15 cellular contexts compared by ENCODE assay signal in the genomic region with DNA sequence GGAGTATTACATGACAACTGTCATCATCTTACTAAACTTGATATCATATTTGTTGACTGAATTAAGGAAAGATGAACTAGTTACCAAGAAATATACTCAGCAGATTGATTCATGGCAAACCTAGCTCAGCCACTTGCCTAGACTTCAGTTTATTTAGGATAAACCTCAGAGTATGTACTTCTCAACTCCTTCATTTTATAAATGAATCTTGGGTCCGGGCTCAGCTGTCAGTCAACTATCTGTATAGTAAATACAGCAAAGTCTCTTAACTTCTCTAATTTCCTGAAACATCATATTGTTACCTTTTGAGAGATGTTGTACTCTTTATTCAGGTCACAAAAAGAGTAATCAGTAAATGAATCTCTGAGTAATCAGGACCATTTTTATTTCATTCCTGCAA.
DNase-seq lines count a peak whose midpoint lies in the region; ATAC-seq lines count a peak whose summit lies in the region.
"Had no signal": no experiment of that assay in that cellular context is flagged by ENCODE, and none has a peak within 500 bp of the region (broad histone marks: within the 10 kb centered on the region; RNA-seq: fewer than 3 reads in every experiment).

No MANE protein-coding gene starts in this region.

- POLR2A ChIA-PET in CD4-positive, alpha-beta memory T cell (lab: Charles Lee; ENCODE audit: partially characterized antibody): interaction anchor here (0.6 to 8.9 kb wide), 8 partner anchors 10 to 907 kb away, joined by 3 to 176 read pairs (median 4); no protein-coding TSS in a partner anchor

- no peaks in the 10 kb centered on the region for H3K9me3 Mint-ChIP-seq in CD4-positive, alpha-beta memory T cell
- H3K9me3 Mint-ChIP-seq in activated naive CD8-positive, alpha-beta T cell treated with anti-CD3 and anti-CD28 coated beads, Interleukin-2, amount 50 U/mL, for 24 hours: no peaks in the 10 kb centered on the region
- no peaks in the 10 kb centered on the region for H3K9me3 Mint-ChIP-seq in natural killer cell treated with Interleukin-12 subunit alpha and Interleukin-12 subunit beta and Interleukin-15 and Interleukin-18, amount 100 ng/mL, for 72 hours

- CTCF ChIA-PET in CD4-positive, alpha-beta memory T cell (lab: Charles Lee; ENCODE audit: partially characterized antibody): interaction anchor here (1.1 to 9.1 kb wide), 5 partner anchors 13 to 48 kb away, joined by 5 to 100 read pairs (median 7); no protein-coding TSS in a partner anchor

- no peak overlapping the region for H3K4me3 ChIP-seq in CD4-positive, alpha-beta memory T cell (ENCODE audit: low read length in 2 of 2)

- no peak for DNase-seq in CD4-positive, alpha-beta memory T cell
- no peak for DNase-seq in activated naive CD8-positive, alpha-beta T cell treated with anti-CD3 and anti-CD28 coated beads, Interleukin-2, amount 50 U/mL, for 24 hours
- DNase-seq in natural killer cell treated with Interleukin-12 subunit alpha and Interleukin-12 subunit beta and Interleukin-15 and Interleukin-18, amount 100 ng/mL, for 72 hours (ENCODE audit: low spot score): no peak
- DNase-seq in stimulated activated CD4-positive, alpha-beta T cell treated with anti-CD3 and anti-CD28 coated beads, Interleukin-15, amount 100 ng/mL, for 24 hours: no peak
- DNase-seq in activated gamma-delta T cell (lab: John Stamatoyannopoulos, UW): no peak
- DNase-seq: Caco-2, hypothalamus, midbrain, NCI-H510A treated with DMSO at 0.1 percent for 48 hours, retina had no signal

- peaks cover 0 to 2% of the 10 kb centered on the region in 2 donors for H3K27me3 Mint-ChIP-seq in CD4-positive, alpha-beta memory T cell
- H3K27me3 Mint-ChIP-seq in activated naive CD8-positive, alpha-beta T cell treated with anti-CD3 and anti-CD28 coated beads, Interleukin-2, amount 50 U/mL, for 24 hours: no peaks in the 10 kb centered on the region
- H3K27me3 Mint-ChIP-seq in natural killer cell treated with Interleukin-12 subunit alpha and Interleukin-12 subunit beta and Interleukin-15 and Interleukin-18, amount 100 ng/mL, for 72 hours: no peaks in the 10 kb centered on the region

- peaks cover 16 to 65% of the 10 kb centered on the region in 2 donors for H3K36me3 Mint-ChIP-seq in CD4-positive, alpha-beta memory T cell
- H3K36me3 Mint-ChIP-seq in activated naive CD8-positive, alpha-beta T cell treated with anti-CD3 and anti-CD28 coated beads, Interleukin-2, amount 50 U/mL, for 24 hours (ENCODE audit: low read depth): peaks cover 81% of the 10 kb centered on the region
- peaks cover 63% of the 10 kb centered on the region for H3K36me3 Mint-ChIP-seq in natural killer cell treated with Interleukin-12 subunit alpha and Interleukin-12 subunit beta and Interleukin-15 and Interleukin-18, amount 100 ng/mL, for 72 hours

- intact Hi-C loops in CD4-positive, alpha-beta memory T cell (cut with micrococcal nuclease): loop anchor here (1.0 kb wide), 1 partner anchor 11 kb away; no protein-coding TSS in a partner anchor

- no peaks in the 10 kb centered on the region for H3K9me3 ChIP-seq in CD4-positive, alpha-beta memory T cell (ENCODE audit: control insufficient read depth in 1 of 2, low read length in 2 of 2)
- H3K9me3 ChIP-seq: Caco-2 had no signal

- peak; percentile 9 for ATAC-seq in HG02759 (IDR thresholded peaks at IDR 0.05; ENCODE audit: unreplicated experiment)
- ATAC-seq in activated naive CD8-positive, alpha-beta T cell treated with anti-CD3 and anti-CD28 coated beads, Interleukin-2, amount 50 U/mL, for 24 hours: no peak
- ATAC-seq in natural killer cell treated with Interleukin-12 subunit alpha and Interleukin-12 subunit beta and Interleukin-15 and Interleukin-18, amount 100 ng/mL, for 72 hours: no peak
- ATAC-seq in HG03354 (IDR thresholded peaks at IDR 0.05; ENCODE audit: poor library complexity, severe bottlenecking, unreplicated experiment): no peak
- ATAC-seq in GM18519 (IDR thresholded peaks at IDR 0.05; ENCODE audit: low FRiP score, unreplicated experiment): no peak
- ATAC-seq: SK-N-SH treated with all-trans-retinoic acid at 6 μM for 48 hours had no signal

- H3K4me1 Mint-ChIP-seq in CD4-positive, alpha-beta memory T cell: peaks cover 71 to 84% (median 78%) of the 10 kb centered on the region in 4 donors
- H3K4me1 Mint-ChIP-seq in activated naive CD8-positive, alpha-beta T cell treated with anti-CD3 and anti-CD28 coated beads, Interleukin-2, amount 50 U/mL, for 24 hours: peaks cover 85% of the 10 kb centered on the region
- H3K4me1 Mint-ChIP-seq in natural killer cell treated with Interleukin-12 subunit alpha and Interleukin-12 subunit beta and Interleukin-15 and Interleukin-18, amount 100 ng/mL, for 72 hours (ENCODE audit: low read depth in 2 of 2): peaks cover 69 to 81% of the 10 kb centered on the region in 2 donors

- peak overlapping the region in 7 of 8 donors; percentile 66 to 84 (median 74) for H3K4me3 Mint-ChIP-seq in CD4-positive, alpha-beta memory T cell
- H3K4me3 Mint-ChIP-seq in activated naive CD8-positive, alpha-beta T cell treated with anti-CD3 and anti-CD28 coated beads, Interleukin-2, amount 50 U/mL, for 24 hours: peak overlapping the region; percentile 62
- peak overlapping the region; percentile 53 for H3K4me3 Mint-ChIP-seq in natural killer cell treated with Interleukin-12 subunit alpha and Interleukin-12 subunit beta and Interleukin-15 and Interleukin-18, amount 100 ng/mL, for 72 hours

- H3K4me1 ChIP-seq in CD4-positive, alpha-beta memory T cell (ENCODE audit: insufficient read depth, low read length): peaks cover 93% of the 10 kb centered on the region

- no peaks in the 10 kb centered on the region for H3K27me3 ChIP-seq in CD4-positive, alpha-beta memory T cell (ENCODE audit: insufficient read depth, low read length)

- no peaks in the 10 kb centered on the region for H3K36me3 ChIP-seq in CD4-positive, alpha-beta memory T cell (ENCODE audit: insufficient read depth, low read length)

- H3K27ac Mint-ChIP-seq in CD4-positive, alpha-beta memory T cell: peak overlapping the region in 6 of 7 donors; percentile 92 to 98 (median 96)
- H3K27ac Mint-ChIP-seq in activated naive CD8-positive, alpha-beta T cell treated with anti-CD3 and anti-CD28 coated beads, Interleukin-2, amount 50 U/mL, for 24 hours: peak overlapping the region; percentile 90
- peak overlapping the region; percentile 82 to 90 for H3K27ac Mint-ChIP-seq in natural killer cell treated with Interleukin-12 subunit alpha and Interleukin-12 subunit beta and Interleukin-15 and Interleukin-18, amount 100 ng/mL, for 72 hours

- peak overlapping the region; percentile 77 for H3K27ac ChIP-seq in CD4-positive, alpha-beta memory T cell (ENCODE audit: low read depth, low read length)
- H3K27ac ChIP-seq: HL-60 had no signal
